8 cellular contexts compared by ENCODE assay signal in the genomic region with DNA sequence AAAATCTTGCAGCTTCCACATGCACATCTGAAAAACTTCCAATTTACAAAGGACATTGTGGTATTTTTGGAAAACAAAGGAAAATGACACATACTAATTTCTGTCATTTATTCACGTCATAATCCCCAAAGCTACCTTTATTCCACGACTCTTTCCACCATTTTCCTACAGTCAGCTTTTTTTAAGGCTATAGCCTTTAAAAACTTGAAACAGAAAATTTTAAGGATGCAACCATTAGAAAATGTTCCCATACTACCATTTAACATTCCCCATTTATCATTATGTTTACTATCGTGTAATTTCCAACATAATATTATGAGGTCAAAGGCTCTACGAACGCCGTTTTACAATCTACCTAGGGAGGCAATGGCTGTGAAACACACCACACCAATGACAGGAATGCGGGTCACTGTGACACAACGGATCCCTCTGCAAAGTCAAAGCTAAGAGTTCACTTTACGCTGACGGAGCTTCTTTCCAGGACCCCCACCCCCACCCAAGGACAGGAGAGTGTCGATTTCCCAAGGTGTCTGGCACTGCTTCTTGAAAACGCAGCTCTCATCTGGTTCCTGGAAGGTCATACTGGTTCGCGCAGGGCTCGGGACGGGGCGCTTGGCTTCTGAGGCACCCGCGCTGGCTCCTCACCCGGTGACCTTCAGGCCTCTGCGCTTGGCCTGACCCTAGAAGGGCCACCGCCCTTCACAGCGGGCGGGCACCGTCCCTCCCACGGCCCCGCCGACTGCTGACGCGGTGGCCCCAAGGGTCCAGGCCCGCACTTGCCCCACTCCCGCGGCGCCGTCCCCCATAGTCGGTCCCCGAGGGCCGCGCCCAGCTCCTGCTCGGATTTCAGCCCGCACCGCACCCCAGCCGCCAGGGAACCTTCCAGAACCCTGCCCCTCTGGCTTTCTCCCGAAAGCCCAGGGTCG. TPM values are rescaled to one million over a fixed set of nuclear protein-coding genes. Genes with fewer than 3 reads are reported as not detected.
A peak's percentile ranks its signal among the peaks of the same experiment; 100 is the strongest.
DNase-seq lines count a peak whose midpoint lies in the region; ATAC-seq and TF ChIP-seq lines count a peak whose summit lies in the region.

No MANE protein-coding gene starts in this region.

- ATAC-seq in GM18511 (IDR thresholded peaks at IDR 0.05; ENCODE audit: unreplicated experiment) (peak; percentile 45), HG02571 (IDR thresholded peaks at IDR 0.05; ENCODE audit: unreplicated experiment) (peak; percentile 40)

- H3K9me3 ChIP-seq in liver (ENCODE audit: control insufficient read depth in 4 of 4, low read length in 3 of 4), result no peaks in the 10 kb centered on the region

- no peaks in the 10 kb centered on the region for H3K27me3 ChIP-seq in liver (ENCODE audit: control insufficient read depth in 4 of 4, insufficient read depth in 4 of 4, low read length in 3 of 4)

- WGBS in liver, result 11% methylated on average over 45 of the region's 45 CpGs

- DNase-seq in NOMO-1 treated with dmso at 0.1 percent for 144 hours (lab: John Stamatoyannopoulos, UW; ENCODE audit: unreplicated experiment), result peak; percentile 23
- no peak for DNase-seq in coronary artery (ENCODE audit: low spot score)
- no peak for DNase-seq in DMS153 treated with DMSO at 0.1 percent for 48 hours (lab: John Stamatoyannopoulos, UW; ENCODE audit: unreplicated experiment)
- DNase-seq in activated effector memory CD4-positive, alpha-beta T cell treated with anti-CD3 and anti-CD28 coated beads, Interleukin-2, amount 50 U/mL, for 16 hours, result no peak

- peak overlapping the region; percentile 72 for H3K4me3 ChIP-seq in coronary artery
- peak overlapping the region; percentile 16 to 64 (median 62) for H3K4me3 ChIP-seq in liver (ENCODE audit: low read depth in 1 of 3, low read length in 3 of 3)

- TF ChIP-seq RAD21 in liver (IDR thresholded peaks at IDR 0.05), result peak in 1 of 2 donors; percentile 23

- H3K4me1 ChIP-seq in liver (ENCODE audit: control insufficient read depth in 4 of 4, insufficient read depth in 4 of 4, low read length in 3 of 4), result peaks cover 0 to 7% (median 0%) of the 10 kb centered on the region in 4 donors

- peak overlapping the region; percentile 79 to 86 for H3K27ac ChIP-seq in coronary artery
- peak overlapping the region; percentile 82 to 96 for H3K27ac ChIP-seq in liver (ENCODE audit: low read depth in 1 of 2, low read length in 2 of 2)
- H3K27ac ChIP-seq in temporal lobe (ENCODE audit: low read depth, low read length), result peak overlapping the region; percentile 82

- H3K36me3 ChIP-seq in liver (ENCODE audit: control insufficient read depth in 4 of 4, insufficient read depth in 3 of 4, low read depth in 1 of 4, low read length in 3 of 4), result no peaks in the 10 kb centered on the region

- H3K9ac ChIP-seq in liver (ENCODE audit: low read depth in 1 of 2, low read length in 2 of 2), result peak overlapping the region; percentile 49 to 73

- TF ChIP-seq CTCF in coronary artery (IDR thresholded peaks at IDR 0.05) (no peak), liver (IDR thresholded peaks at IDR 0.05; ENCODE audit: low read depth, low read length, missing input control) (no peak)

TF ChIP-seq in liver, 16 proteins besides CTCF, POLR2A, EP300 and RAD21:
- TF ChIP-seq FOXA2 (IDR thresholded peaks at IDR 0.05) (no peak), HNF4A (conservative IDR thresholded peaks at IDR 0.05) (peak in 1 of 2 donors; percentile 46), MAX (IDR thresholded peaks at IDR 0.05) (no peak), FOXA1 (IDR thresholded peaks at IDR 0.05) (no peak), JUND (IDR thresholded peaks at IDR 0.05) (no peak), SP1 (IDR thresholded peaks at IDR 0.05) (peak; percentile 63), ZBTB33 (IDR thresholded peaks at IDR 0.05) (no peak), YY1 (IDR thresholded peaks at IDR 0.05) (peak; percentile 64), GABPA (IDR thresholded peaks at IDR 0.05 in 1 of 2, conservative IDR thresholded peaks at IDR 0.05 in 1 of 2) (no peak), NR2F2 (IDR thresholded peaks at IDR 0.05) (peak; percentile 88), EGR1 (IDR thresholded peaks at IDR 0.05; ENCODE audit: low read depth in 2 of 2) (no peak), TAF1 (conservative IDR thresholded peaks at IDR 0.05) (no peak), HNF4G (IDR thresholded peaks at IDR 0.05) (no peak), RXRA (IDR thresholded peaks at IDR 0.05) (peak; percentile 84 to 90)
- TF ChIP-seq, protein P1, sequence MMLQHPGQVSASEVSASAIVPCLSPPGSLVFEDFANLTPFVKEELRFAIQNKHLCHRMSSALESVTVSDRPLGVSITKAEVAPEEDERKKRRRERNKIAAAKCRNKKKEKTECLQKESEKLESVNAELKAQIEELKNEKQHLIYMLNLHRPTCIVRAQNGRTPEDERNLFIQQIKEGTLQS (IDR thresholded peaks at IDR 0.05), result no peak
- TF ChIP-seq, protein P2, sequence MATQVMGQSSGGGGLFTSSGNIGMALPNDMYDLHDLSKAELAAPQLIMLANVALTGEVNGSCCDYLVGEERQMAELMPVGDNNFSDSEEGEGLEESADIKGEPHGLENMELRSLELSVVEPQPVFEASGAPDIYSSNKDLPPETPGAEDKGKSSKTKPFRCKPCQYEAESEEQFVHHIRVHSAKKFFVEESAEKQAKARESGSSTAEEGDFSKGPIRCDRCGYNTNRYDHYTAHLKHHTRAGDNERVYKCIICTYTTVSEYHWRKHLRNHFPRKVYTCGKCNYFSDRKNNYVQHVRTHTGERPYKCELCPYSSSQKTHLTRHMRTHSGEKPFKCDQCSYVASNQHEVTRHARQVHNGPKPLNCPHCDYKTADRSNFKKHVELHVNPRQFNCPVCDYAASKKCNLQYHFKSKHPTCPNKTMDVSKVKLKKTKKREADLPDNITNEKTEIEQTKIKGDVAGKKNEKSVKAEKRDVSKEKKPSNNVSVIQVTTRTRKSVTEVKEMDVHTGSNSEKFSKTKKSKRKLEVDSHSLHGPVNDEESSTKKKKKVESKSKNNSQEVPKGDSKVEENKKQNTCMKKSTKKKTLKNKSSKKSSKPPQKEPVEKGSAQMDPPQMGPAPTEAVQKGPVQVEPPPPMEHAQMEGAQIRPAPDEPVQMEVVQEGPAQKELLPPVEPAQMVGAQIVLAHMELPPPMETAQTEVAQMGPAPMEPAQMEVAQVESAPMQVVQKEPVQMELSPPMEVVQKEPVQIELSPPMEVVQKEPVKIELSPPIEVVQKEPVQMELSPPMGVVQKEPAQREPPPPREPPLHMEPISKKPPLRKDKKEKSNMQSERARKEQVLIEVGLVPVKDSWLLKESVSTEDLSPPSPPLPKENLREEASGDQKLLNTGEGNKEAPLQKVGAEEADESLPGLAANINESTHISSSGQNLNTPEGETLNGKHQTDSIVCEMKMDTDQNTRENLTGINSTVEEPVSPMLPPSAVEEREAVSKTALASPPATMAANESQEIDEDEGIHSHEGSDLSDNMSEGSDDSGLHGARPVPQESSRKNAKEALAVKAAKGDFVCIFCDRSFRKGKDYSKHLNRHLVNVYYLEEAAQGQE (IDR thresholded peaks at IDR 0.05), result peak; percentile 48

RNA-seq across cellular contexts. Expression of gene ATF3, which starts 50.6 kb away (rescaled TPM):
- total RNA-seq in liver, result 1 to 10 TPM; 1.1 to 5.4 TPM
- 1 to 10 TPM; 5.6 to 8.8 TPM for polyA plus RNA-seq in liver
- total RNA-seq in temporal lobe, result 2.2 TPM
